ENCODE assay signal across 13 cellular contexts in the genomic region with DNA sequence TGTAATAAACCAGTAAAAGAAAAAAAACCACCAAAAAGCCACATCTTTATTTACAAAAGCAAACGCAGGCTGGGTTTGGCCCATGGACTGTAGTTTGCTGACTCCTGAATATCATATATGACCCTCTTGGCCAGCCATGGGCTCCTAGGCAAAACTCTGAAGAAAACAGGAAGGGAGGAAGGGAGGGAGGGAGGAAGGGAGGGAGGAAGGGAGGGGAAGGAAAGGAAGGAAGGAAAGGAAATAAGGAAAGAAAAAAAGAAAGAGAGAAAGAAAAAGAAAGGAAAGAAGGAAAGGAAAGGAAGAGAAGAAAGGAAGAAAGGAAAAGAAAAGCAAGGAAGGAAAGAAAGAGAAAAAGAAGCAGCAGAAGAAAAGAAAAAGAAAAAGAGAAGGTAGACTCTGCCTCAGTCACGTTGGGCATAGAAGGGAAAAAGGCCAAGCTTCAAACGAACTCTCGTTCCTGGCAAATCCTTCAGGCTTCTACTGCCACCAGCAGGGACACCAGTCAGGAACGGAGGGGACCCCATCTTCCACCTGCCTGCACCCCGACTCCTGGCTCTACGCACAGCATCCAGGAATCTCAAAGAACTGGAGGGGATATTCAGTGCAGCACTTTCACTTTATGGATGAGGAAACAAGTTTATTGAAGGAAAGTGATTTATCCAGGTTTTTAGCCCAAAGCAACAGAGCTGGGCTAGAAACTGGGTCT. TPM values are rescaled to one million over a fixed set of nuclear protein-coding genes. Genes with fewer than 3 reads are reported as not detected.
A peak's percentile ranks its signal among the peaks of the same experiment; 100 is the strongest.
DNase-seq lines count a peak whose midpoint lies in the region; ATAC-seq and TF ChIP-seq lines count a peak whose summit lies in the region.
"Had no signal": no experiment of that assay in that cellular context is flagged by ENCODE, and none has a peak within 500 bp of the region (broad histone marks: within the 10 kb centered on the region; RNA-seq: fewer than 3 reads in every experiment).

No MANE protein-coding gene starts in this region.

- no peaks in the 10 kb centered on the region for H3K9me2 ChIP-seq in hepatocyte (replicated peaks; ENCODE audit: insufficient read depth)

- H3K9me3 ChIP-seq in BLaER1: no peaks in the 10 kb centered on the region
- no peaks in the 10 kb centered on the region for H3K9me3 ChIP-seq in hepatocyte (ENCODE audit: low read depth)
- no peaks in the 10 kb centered on the region for H3K9me3 ChIP-seq in gastrocnemius medialis

- H3K79me2 ChIP-seq in hepatocyte: peaks cover 100% of the 10 kb centered on the region

- ATAC-seq in gastrocnemius medialis: no peak
- ATAC-seq: natural killer cell treated with Interleukin-12 subunit alpha and Interleukin-12 subunit beta and Interleukin-15 and Interleukin-18, amount 100 ng/mL, for 72 hours; stimulated activated naive CD8-positive, alpha-beta T cell treated with anti-CD3 and anti-CD28 coated beads, Interleukin-15, Interleukin-2, amounts not matched to agents 100 U/mL and 50 U/mL, for 24 hours had no signal

- TF ChIP-seq POLR2A in gastrocnemius medialis (IDR thresholded peaks at IDR 0.05): no peak

- H3K36me3 ChIP-seq in BLaER1 (peaks cover 17% of the 10 kb centered on the region), hepatocyte (replicated peaks; ENCODE audit: insufficient read depth, low read depth) (no peaks in the 10 kb centered on the region), gastrocnemius medialis (peaks cover 0 to 16% of the 10 kb centered on the region in 2 donors)

- DNase-seq in hepatocyte (ENCODE audit: low spot score) (no peak), gastrocnemius medialis (no peak), DMS53 treated with DMSO at 0.1 percent for 48 hours (lab: John Stamatoyannopoulos, UW; ENCODE audit: unreplicated experiment) (no peak), epidermal melanocyte (ENCODE audit: insufficient read length, low spot score) (no peak)
- DNase-seq in activated naive CD4-positive, alpha-beta T cell treated with anti-CD3 and anti-CD28 coated beads, Interleukin-2, amount 50 U/mL, for 16 hours: no peak
- no peak for DNase-seq in stimulated activated CD4-positive, alpha-beta T cell treated with anti-CD3 and anti-CD28 coated beads, Interleukin-4, amount 100 ng/mL, for 24 hours
- DNase-seq: KG1; stimulated activated naive CD8-positive, alpha-beta T cell treated with anti-CD3 and anti-CD28 coated beads, Interleukin-15, Interleukin-2, amounts not matched to agents 100 U/mL and 50 U/mL, for 24 hours had no signal

- 78% methylated on average over 7 of the region's 7 CpGs for WGBS in hepatocyte (ENCODE audit: low lambda C conversion rate, missing lambda C conversion rate)

- H2AFZ ChIP-seq in hepatocyte: no peak overlapping the region

- H3K27ac ChIP-seq in BLaER1 (0 out of 2 replicates have a peak overlapping the region, but pooled peaks have one; percentile 76), VCaP (peak overlapping the region; percentile 40), hepatocyte (peak overlapping the region; percentile 74), gastrocnemius medialis (peak overlapping the region; percentile 82 to 92 (median 86))

- peaks cover 62% of the 10 kb centered on the region for H3K4me1 ChIP-seq in BLaER1
- peaks cover 57% of the 10 kb centered on the region for H3K4me1 ChIP-seq in hepatocyte (ENCODE audit: insufficient read depth)
- H3K4me1 ChIP-seq in gastrocnemius medialis: peaks cover 77 to 92% of the 10 kb centered on the region in 2 donors

- H3K4me3 ChIP-seq in BLaER1 (no peak overlapping the region), hepatocyte (no peak overlapping the region), gastrocnemius medialis (peak overlapping the region in 2 of 4 donors; percentile 21 to 34)

- H4K20me1 ChIP-seq in BLaER1: peaks cover 45% of the 10 kb centered on the region
- peaks cover 100% of the 10 kb centered on the region for H4K20me1 ChIP-seq in hepatocyte (ENCODE audit: insufficient read depth, poor library complexity, severe bottlenecking)

- in situ Hi-C loops in gastrocnemius medialis (cut with MboI; ENCODE audit: low sequenced_read_pairs in 4 of 4): no loop called here

- intact Hi-C loops in gastrocnemius medialis (cut with DNase I; ENCODE audit: low total_unique reads): no loop called here

- TF ChIP-seq CTCF in VCaP (conservative IDR thresholded peaks at IDR 0.05) (no peak), hepatocyte (IDR thresholded peaks at IDR 0.05; ENCODE audit: poor library complexity) (no peak), gastrocnemius medialis (IDR thresholded peaks at IDR 0.05 in 4 of 5, conservative IDR thresholded peaks at IDR 0.05 in 1 of 5) (no peak)

- H3K9ac ChIP-seq in BLaER1: no peak overlapping the region

- H3K4me2 ChIP-seq in BLaER1 (peak overlapping the region; percentile 91), hepatocyte (peak overlapping the region; percentile 41)

- no peaks in the 10 kb centered on the region for H3K27me3 ChIP-seq in BLaER1
- no peaks in the 10 kb centered on the region for H3K27me3 ChIP-seq in hepatocyte
- H3K27me3 ChIP-seq in gastrocnemius medialis: no peaks in the 10 kb centered on the region

RNA-seq across cellular contexts. Expression of gene CDC42EP4, which starts 22.1 kb away (rescaled TPM):
- total RNA-seq in hepatocyte: 61.2 and 62.4 TPM in 2 replicates
- 74.5 and 82.7 TPM in 2 replicates for polyA plus RNA-seq in hepatocyte
- total RNA-seq in gastrocnemius medialis: 10 to 100 TPM; 35.8 to 57.0 (median 47.1) TPM

RNA-seq across cellular contexts. Expression of gene CPSF4L, which starts 28.0 kb away (rescaled TPM):
- not detected in 2 replicates for total RNA-seq in hepatocyte
- polyA plus RNA-seq in hepatocyte: 0.34 TPM in 1 of 2 replicates, not detected in the other
- total RNA-seq in gastrocnemius medialis: not detected
- total RNA-seq: Daoy; natural killer cell treated with Interleukin-12 subunit alpha and Interleukin-12 subunit beta and Interleukin-15 and Interleukin-18, amount 100 ng/mL, for 72 hours; T-helper 2 cell treated with Interferon-gamma antibody and Interleukin-4, amounts not matched to agents 100 ng/mL and 5 ng/mL, for 36 hours had no signal
